ENCODE assay signal across 28 cellular contexts in the genomic region with DNA sequence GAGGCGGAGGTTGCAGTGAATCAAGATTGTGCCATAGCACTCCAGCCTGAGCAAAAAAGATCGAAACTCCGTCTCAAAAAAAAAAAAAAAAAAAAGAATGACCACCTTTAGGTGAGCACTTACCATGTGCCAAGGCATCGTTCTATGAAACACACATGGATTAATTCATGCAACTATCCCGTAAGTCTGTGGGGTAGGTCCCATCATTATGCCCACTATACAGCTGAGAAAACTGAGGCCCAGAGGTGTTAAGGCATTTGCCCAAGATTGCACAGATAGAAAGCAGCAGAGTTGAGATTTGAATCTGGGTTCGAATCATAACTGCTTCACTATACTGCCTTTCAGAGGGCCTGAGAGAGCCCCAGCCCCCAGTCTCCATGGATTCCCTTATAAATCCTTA. TPM values are rescaled to one million over a fixed set of nuclear protein-coding genes. Genes with fewer than 3 reads are reported as not detected.
A peak's percentile ranks its signal among the peaks of the same experiment; 100 is the strongest.
DNase-seq lines count a peak whose midpoint lies in the region; ATAC-seq, FAIRE-seq and TF ChIP-seq lines count a peak whose summit lies in the region.
"Had no signal": no experiment of that assay in that cellular context is flagged by ENCODE, and none has a peak within 500 bp of the region (broad histone marks: within the 10 kb centered on the region; RNA-seq: fewer than 3 reads in every experiment).

No MANE protein-coding gene starts in this region.

- H3K4me2 ChIP-seq in H1 (ENCODE audit: insufficient read depth in 1 of 2, low read depth in 2 of 2, low read length in 2 of 2) = no peak overlapping the region

- no peak overlapping the region for H2BK20ac ChIP-seq in H1 (ENCODE audit: low read length)

- H3K27ac Mint-ChIP-seq in activated CD4-positive, alpha-beta T cell treated with anti-CD3 and anti-CD28 coated beads for 36 hours = peak overlapping the region; percentile 58
- H3K27ac Mint-ChIP-seq in CD14-positive monocyte = peak overlapping the region in 4 of 7 donors; percentile 54 to 85 (median 73)
- peak overlapping the region; percentile 60 for H3K27ac Mint-ChIP-seq in activated CD4-positive, alpha-beta memory T cell treated with anti-CD3 and anti-CD28 coated beads for 36 hours

- no peaks in the 10 kb centered on the region for H3K9me3 Mint-ChIP-seq in activated CD4-positive, alpha-beta T cell treated with anti-CD3 and anti-CD28 coated beads for 36 hours (ENCODE audit: low read depth)
- peaks cover 0 to 7% (median 4%) of the 10 kb centered on the region in 7 donors for H3K9me3 Mint-ChIP-seq in CD14-positive monocyte
- H3K9me3 Mint-ChIP-seq in activated CD4-positive, alpha-beta memory T cell treated with anti-CD3 and anti-CD28 coated beads for 36 hours = no peaks in the 10 kb centered on the region

- peaks cover 63% of the 10 kb centered on the region for H3K4me1 Mint-ChIP-seq in activated CD4-positive, alpha-beta T cell treated with anti-CD3 and anti-CD28 coated beads for 36 hours
- H3K4me1 Mint-ChIP-seq in CD14-positive monocyte = peaks cover 64% of the 10 kb centered on the region
- H3K4me1 Mint-ChIP-seq in activated CD4-positive, alpha-beta memory T cell treated with anti-CD3 and anti-CD28 coated beads for 36 hours (ENCODE audit: low read depth) = peaks cover 62% of the 10 kb centered on the region

- H3K4ac ChIP-seq in H1 (replicated peaks; ENCODE audit: insufficient read length, low read depth, low read length) = no peak overlapping the region

- peaks cover 0 to 3% (median 0%) of the 10 kb centered on the region in 4 experiments; a peak in 3 of 7 replicates for H3K4me1 ChIP-seq in H1 (replicated peaks in 1 of 4; ENCODE audit: control insufficient read depth in 3 of 4, insufficient read depth in 4 of 4, low read length in 3 of 4)
- H3K4me1 ChIP-seq: ascending aorta, testis had no signal

- no peak overlapping the region for H2BK12ac ChIP-seq in H1 (ENCODE audit: low read depth, low read length)

- H3K27ac ChIP-seq in H1 (ENCODE audit: low read depth, low read length) = no peak overlapping the region
- H3K27ac ChIP-seq: ascending aorta, lower lobe of right lung, testis had no signal

- H3K36me3 ChIP-seq in H1 (ENCODE audit: control insufficient read depth in 2 of 4, insufficient read depth in 4 of 4, low read length in 3 of 4) = no peaks in the 10 kb centered on the region
- H3K36me3 ChIP-seq: ascending aorta had no signal

- H3K56ac ChIP-seq in H1 (replicated peaks; ENCODE audit: insufficient read length, low read depth, low read length) = no peak overlapping the region

- no peak overlapping the region for H2BK5ac ChIP-seq in H1 (ENCODE audit: low read depth, low read length)

- TF ChIP-seq POLR2A in H1 (IDR thresholded peaks at IDR 0.05; ENCODE audit: control extremely low read depth in 1 of 2, low read depth in 2 of 2, low read length in 2 of 2) = no peak

- TF ChIP-seq RAD21 in H1 (IDR thresholded peaks at IDR 0.05 in 1 of 2, conservative IDR thresholded peaks at IDR 0.05 in 1 of 2; ENCODE audit: low read depth in 2 of 2, low read length in 2 of 2) = no peak

- no peaks in the 10 kb centered on the region for H3K79me1 ChIP-seq in H1 (ENCODE audit: low read depth, low read length)

- H3K36me3 Mint-ChIP-seq in activated CD4-positive, alpha-beta T cell treated with anti-CD3 and anti-CD28 coated beads for 36 hours (ENCODE audit: low read depth) = peaks cover 44% of the 10 kb centered on the region
- peaks cover 34 to 49% of the 10 kb centered on the region in 2 donors for H3K36me3 Mint-ChIP-seq in CD14-positive monocyte
- H3K36me3 Mint-ChIP-seq in activated CD4-positive, alpha-beta memory T cell treated with anti-CD3 and anti-CD28 coated beads for 36 hours = peaks cover 30% of the 10 kb centered on the region

- no peak overlapping the region for H3K14ac ChIP-seq in H1 (ENCODE audit: insufficient read length)

- no peak overlapping the region for H4K5ac ChIP-seq in H1 (ENCODE audit: insufficient read length, low read depth, low read length)

- POLR2A ChIA-PET in activated CD4-positive, alpha-beta T cell treated with anti-CD3 and anti-CD28 coated beads for 36 hours (lab: Charles Lee) = interaction anchor here (0.6 kb wide), 1 partner anchor 11 kb away, joined by 7 read pairs; no protein-coding TSS in a partner anchor
- POLR2A ChIA-PET in activated CD4-positive, alpha-beta memory T cell treated with anti-CD3 and anti-CD28 coated beads for 36 hours (lab: Charles Lee) = no interaction called here
- POLR2A ChIA-PET in H1 (lab: Charles Lee; ENCODE audit: partially characterized antibody) = interaction anchor here (0.8 kb wide), 1 partner anchor 64 kb away, joined by 3 read pairs; no protein-coding TSS in a partner anchor

- H3K4me3 Mint-ChIP-seq in activated CD4-positive, alpha-beta T cell treated with anti-CD3 and anti-CD28 coated beads for 36 hours = peak overlapping the region; percentile 39
- H3K4me3 Mint-ChIP-seq in CD14-positive monocyte = peak overlapping the region in 1 of 2 donors; percentile 12
- peak overlapping the region; percentile 41 for H3K4me3 Mint-ChIP-seq in activated CD4-positive, alpha-beta memory T cell treated with anti-CD3 and anti-CD28 coated beads for 36 hours

- no peaks in the 10 kb centered on the region for H3K9me3 ChIP-seq in H1 (ENCODE audit: insufficient read depth in 2 of 2, low read depth in 1 of 2, low read length in 1 of 2)
- H3K9me3 ChIP-seq: ascending aorta, lower lobe of right lung, spleen, testis had no signal

- no peak overlapping the region for H2BK15ac ChIP-seq in H1 (ENCODE audit: low read length)

- no peak for ATAC-seq in activated CD4-positive, alpha-beta T cell treated with anti-CD3 and anti-CD28 coated beads for 36 hours
- ATAC-seq in HG03139 (IDR thresholded peaks at IDR 0.05; ENCODE audit: unreplicated experiment) = no peak
- ATAC-seq: lower lobe of right lung had no signal

- no peak overlapping the region for H2BK120ac ChIP-seq in H1 (replicated peaks; ENCODE audit: low read depth, low read length)

- 91% methylated on average over 5 of the region's 6 CpGs; no CpG with 5 or more reads in 1 of the 2 experiments for WGBS in H1 (ENCODE audit: extremely low coverage in 1 of 2, insufficient coverage in 1 of 2, insufficient read length in 1 of 2, insufficient replicate concordance in 2 of 2, low coverage in 1 of 2, low lambda C conversion rate in 2 of 2, missing lambda C conversion rate in 1 of 2), 2 experiments

- no peak for TF ChIP-seq EP300 in H1 (IDR thresholded peaks at IDR 0.05; ENCODE audit: borderline replicate concordance in 1 of 2, low read depth in 2 of 2, low read length in 2 of 2)

- no peaks in the 10 kb centered on the region for H3K79me2 ChIP-seq in H1 (ENCODE audit: control insufficient read depth in 1 of 2, insufficient read depth in 2 of 2, low read length in 2 of 2)

- CTCF ChIA-PET in activated CD4-positive, alpha-beta T cell treated with anti-CD3 and anti-CD28 coated beads for 36 hours (lab: Charles Lee) = interaction anchor here (0.7 to 3.2 kb wide), 6 partner anchors 13 to 223 kb away, joined by 3 to 8 read pairs (median 4); no protein-coding TSS in a partner anchor
- CTCF ChIA-PET in activated CD4-positive, alpha-beta memory T cell treated with anti-CD3 and anti-CD28 coated beads for 36 hours (lab: Charles Lee) = interaction anchor here (0.7 to 1.4 kb wide), 2 partner anchors 10 to 212 kb away, joined by 3 read pairs; no protein-coding TSS in a partner anchor
- CTCF ChIA-PET in H1 (lab: Charles Lee; ENCODE audit: partially characterized antibody) = interaction anchor here (0.6 to 11.7 kb wide), 4 partner anchors 22 to 899 kb away, joined by 3 to 85 read pairs (median 4); no protein-coding TSS in a partner anchor

- no peaks in the 10 kb centered on the region for H4K20me1 ChIP-seq in H1 (replicated peaks in 1 of 2; ENCODE audit: control insufficient read depth in 1 of 2, insufficient read depth in 2 of 2, low read length in 2 of 2)

- no peak overlapping the region for H2AFZ ChIP-seq in H1 (ENCODE audit: low read length)

- H3K4me3 ChIP-seq in H1 (ENCODE audit: extremely low read depth in 1 of 4, insufficient read depth in 2 of 4, low read depth in 3 of 4, low read length in 4 of 4) = no peak overlapping the region
- H3K4me3 ChIP-seq: ascending aorta, testis had no signal

- no peaks in the 10 kb centered on the region; a peak in 1 of 7 replicates for H3K27me3 ChIP-seq in H1 (replicated peaks in 1 of 4; ENCODE audit: control insufficient read depth in 3 of 4, extremely low read depth in 1 of 4, insufficient read depth in 3 of 4, low read length in 3 of 4)
- H3K27me3 ChIP-seq: ascending aorta, spleen, testis had no signal

- no peak overlapping the region for H3K18ac ChIP-seq in H1 (ENCODE audit: extremely low read depth, low read length)

- no peak for DNase-seq in activated CD4-positive, alpha-beta T cell treated with anti-CD3 and anti-CD28 coated beads for 36 hours
- no peak for DNase-seq in activated CD4-positive, alpha-beta T cell treated with anti-CD3 and anti-CD28 coated beads for 4 hours
- DNase-seq in CD14-positive monocyte (ENCODE audit: low spot score) = no peak
- DNase-seq in activated CD4-positive, alpha-beta memory T cell treated with anti-CD3 and anti-CD28 coated beads for 36 hours = no peak
- no peak for DNase-seq in H1 (ENCODE audit: low read depth in 1 of 2, low spot score in 2 of 2)
- no peak for DNase-seq in stimulated activated CD4-positive, alpha-beta T cell treated with anti-CD3 and anti-CD28 coated beads, Interleukin-2, amount 100 ng/mL, for 48 hours
- no peak for DNase-seq in effector CD8-positive, alpha-beta T cell (lab: John Stamatoyannopoulos, UW)
- DNase-seq: activated CD4-positive, alpha-beta T cell treated with anti-CD3 and anti-CD28 coated beads for 48 hours; central memory CD4-positive, alpha-beta T cell; foreskin melanocyte; GF-D8; hippocampal formation; islet precursor cell; lower lobe of right lung; NCI-H1417 treated with DMSO at 0.1 percent for 48 hours; NCI-H69; occipital lobe; retina; spleen; testis had no signal

- H2AK5ac ChIP-seq in H1 (ENCODE audit: low read depth, low read length) = no peak overlapping the region

- no peak overlapping the region for H4K91ac ChIP-seq in H1 (replicated peaks; ENCODE audit: insufficient read length, low read length)

- no peaks in the 10 kb centered on the region for H3K27me3 Mint-ChIP-seq in activated CD4-positive, alpha-beta T cell treated with anti-CD3 and anti-CD28 coated beads for 36 hours
- peaks cover 0 to 3% (median 2%) of the 10 kb centered on the region in 3 donors for H3K27me3 Mint-ChIP-seq in CD14-positive monocyte (ENCODE audit: low read depth in 3 of 3)
- H3K27me3 Mint-ChIP-seq in activated CD4-positive, alpha-beta memory T cell treated with anti-CD3 and anti-CD28 coated beads for 36 hours = no peaks in the 10 kb centered on the region

- no peaks in the 10 kb centered on the region for H3K23me2 ChIP-seq in H1 (ENCODE audit: low read depth, low read length)

- FAIRE-seq in H1 (lab: Jason Lieb, UNC) = no peak
- FAIRE-seq: TTC549 had no signal

- intact Hi-C loops in activated CD4-positive, alpha-beta T cell treated with anti-CD3 and anti-CD28 coated beads for 36 hours (cut with DNase I, micrococcal nuclease) = no loop called here
- intact Hi-C loops in CD14-positive monocyte (cut with micrococcal nuclease) = no loop called here
- intact Hi-C loops in activated CD4-positive, alpha-beta memory T cell treated with anti-CD3 and anti-CD28 coated beads for 36 hours (cut with micrococcal nuclease) = no loop called here

- H3K9ac ChIP-seq in H1 (replicated peaks in 1 of 4; ENCODE audit: extremely low read depth in 1 of 4, low read depth in 3 of 4, low read length in 3 of 4) = no peak overlapping the region

- no peak overlapping the region for H4K8ac ChIP-seq in H1 (ENCODE audit: extremely low read depth, insufficient read depth, low read length)

- no peak for TF ChIP-seq CTCF in CD14-positive monocyte (IDR thresholded peaks at IDR 0.05)
- no peak for TF ChIP-seq CTCF in H1 (IDR thresholded peaks at IDR 0.05; ENCODE audit: control extremely low read depth in 1 of 3, insufficient read depth in 1 of 3, low read depth in 1 of 3, low read length in 3 of 3)

- no peak overlapping the region for H3K23ac ChIP-seq in H1 (ENCODE audit: insufficient read length)

RNA-seq across cellular contexts. Expression of a gene that starts 2.3 kb away (rescaled TPM):
- 100 to 1,000 TPM; 231 to 333 TPM for total RNA-seq in activated CD4-positive, alpha-beta T cell treated with anti-CD3 and anti-CD28 coated beads for 36 hours
- polyA plus RNA-seq in CD14-positive monocyte (1,000 to 10,000 TPM; 1,536 to 1,874 TPM), H1 (2011; rRNA removed) (0.24 and 0.26 TPM in 2 replicates)
- total RNA-seq in activated CD4-positive, alpha-beta memory T cell treated with anti-CD3 and anti-CD28 coated beads for 36 hours = 100 to 1,000 TPM; 393 to 415 TPM
- total RNA-seq in H1 (2021; fragmentation: NEBNext Ultra II Directional; extraction: Animal tissue kit (Norgen Biotek cat#: 25700)) = not detected in 2 replicates
- 0.17 TPM for polyA plus RNA-seq in H1 (2011; cell fraction: cytosol; rRNA removed)
- polyA plus RNA-seq in H1 (2011; cell fraction: nucleus; rRNA removed) = not detected
- polyA plus RNA-seq in H1 (2012, experiment 1 of 2) = 0.36 to 0.66 TPM (median 0.58 TPM) in 3 of 4 replicates, not detected in the other
- not detected for polyA plus RNA-seq in H1 (2012, experiment 2 of 2)
- 0.77 TPM for polyA plus RNA-seq in H1 (2013, experiment 1 of 2)
- polyA plus RNA-seq in H1 (2013, experiment 2 of 2) = 0.53 TPM
- polyA minus RNA-seq in H1 (2011; rRNA and poly(A)+ RNA removed) = 1.9 TPM in 1 of 2 replicates, not detected in the other
- polyA minus RNA-seq in H1 (2011; cell fraction: cytosol; rRNA and poly(A)+ RNA removed) = not detected
- polyA minus RNA-seq in H1 (2011; cell fraction: nucleus; rRNA and poly(A)+ RNA removed) = not detected
- total RNA-seq: A172 had no signal

RNA-seq across cellular contexts. Expression of a gene that starts 8.7 kb away (rescaled TPM):
- 10 to 100 TPM; 45.2 to 46.9 TPM for total RNA-seq in activated CD4-positive, alpha-beta T cell treated with anti-CD3 and anti-CD28 coated beads for 36 hours
- polyA plus RNA-seq in CD14-positive monocyte (1 to 10 TPM; 4.5 to 5.6 TPM), H1 (2011; rRNA removed) (137 and 189 TPM in 2 replicates)
- total RNA-seq in activated CD4-positive, alpha-beta memory T cell treated with anti-CD3 and anti-CD28 coated beads for 36 hours = 10 to 100 TPM; 49.4 to 51.3 TPM
- total RNA-seq in H1 (2021; fragmentation: NEBNext Ultra II Directional; extraction: Animal tissue kit (Norgen Biotek cat#: 25700)) = 158 and 161 TPM in 2 replicates
- polyA plus RNA-seq in H1 (2011; cell fraction: cytosol; rRNA removed) = 75.7 TPM
- polyA plus RNA-seq in H1 (2011; cell fraction: nucleus; rRNA removed) = 158 TPM
- polyA plus RNA-seq in H1 (2012, experiment 1 of 2) = 128 to 184 TPM (median 152 TPM) in 4 replicates
- polyA plus RNA-seq in H1 (2012, experiment 2 of 2) = 152 TPM
- polyA plus RNA-seq in H1 (2013, experiment 1 of 2) = 146 TPM
- 143 TPM for polyA plus RNA-seq in H1 (2013, experiment 2 of 2)
- 84.1 and 116 TPM in 2 replicates for polyA minus RNA-seq in H1 (2011; rRNA and poly(A)+ RNA removed)
- polyA minus RNA-seq in H1 (2011; cell fraction: cytosol; rRNA and poly(A)+ RNA removed) = 86.4 TPM
- 65.0 TPM for polyA minus RNA-seq in H1 (2011; cell fraction: nucleus; rRNA and poly(A)+ RNA removed)

RNA-seq across cellular contexts. Expression of a gene that starts 12.8 kb away (rescaled TPM):
- total RNA-seq in activated CD4-positive, alpha-beta T cell treated with anti-CD3 and anti-CD28 coated beads for 36 hours = 1 to 10 TPM; 5.3 to 5.4 TPM
- polyA plus RNA-seq in CD14-positive monocyte (1 to 10 TPM; 1.1 to 1.9 TPM), H1 (2011; rRNA removed) (2.4 and 6.1 TPM in 2 replicates)
- total RNA-seq in activated CD4-positive, alpha-beta memory T cell treated with anti-CD3 and anti-CD28 coated beads for 36 hours = 1 to 10 TPM; 6.4 to 6.5 TPM
- total RNA-seq in H1 (2021; fragmentation: NEBNext Ultra II Directional; extraction: Animal tissue kit (Norgen Biotek cat#: 25700)) = 6.6 and 7.5 TPM in 2 replicates
- polyA plus RNA-seq in H1 (2011; cell fraction: cytosol; rRNA removed) = 2.3 TPM
- 3.7 TPM for polyA plus RNA-seq in H1 (2011; cell fraction: nucleus; rRNA removed)
- polyA plus RNA-seq in H1 (2012, experiment 1 of 2) = 1.9 to 4.8 TPM (median 3.9 TPM) in 4 replicates
- 3.1 TPM for polyA plus RNA-seq in H1 (2012, experiment 2 of 2)
- polyA plus RNA-seq in H1 (2013, experiment 1 of 2) = 8.1 TPM
- 8.5 TPM for polyA plus RNA-seq in H1 (2013, experiment 2 of 2)
- 0.68 and 1.4 TPM in 2 replicates for polyA minus RNA-seq in H1 (2011; rRNA and poly(A)+ RNA removed)
- polyA minus RNA-seq in H1 (2011; cell fraction: cytosol; rRNA and poly(A)+ RNA removed) = 3.8 TPM
- 5.0 TPM for polyA minus RNA-seq in H1 (2011; cell fraction: nucleus; rRNA and poly(A)+ RNA removed)
- total RNA-seq: ascending aorta had no signal

RNA-seq across cellular contexts. Expression of a gene that starts 37.3 kb away (rescaled TPM):
- total RNA-seq in activated CD4-positive, alpha-beta T cell treated with anti-CD3 and anti-CD28 coated beads for 36 hours = under 1 TPM; 0.50 to 0.51 TPM
- not detected for polyA plus RNA-seq in CD14-positive monocyte
- total RNA-seq in activated CD4-positive, alpha-beta memory T cell treated with anti-CD3 and anti-CD28 coated beads for 36 hours = 1 to 10 TPM; 1.2 to 1.6 TPM
- not detected in 2 replicates for total RNA-seq in H1 (2021; fragmentation: NEBNext Ultra II Directional; extraction: Animal tissue kit (Norgen Biotek cat#: 25700))
- polyA plus RNA-seq in H1 (2011; rRNA removed) = not detected in 2 replicates
- polyA plus RNA-seq in H1 (2011; cell fraction: cytosol; rRNA removed) = not detected
- polyA plus RNA-seq in H1 (2011; cell fraction: nucleus; rRNA removed) = not detected
- polyA plus RNA-seq in H1 (2012, experiment 1 of 2) = not detected in 4 replicates
- polyA plus RNA-seq in H1 (2012, experiment 2 of 2) = not detected
- polyA plus RNA-seq in H1 (2013, experiment 1 of 2) = not detected
- not detected for polyA plus RNA-seq in H1 (2013, experiment 2 of 2)
- not detected in 2 replicates for polyA minus RNA-seq in H1 (2011; rRNA and poly(A)+ RNA removed)
- not detected for polyA minus RNA-seq in H1 (2011; cell fraction: cytosol; rRNA and poly(A)+ RNA removed)
- polyA minus RNA-seq in H1 (2011; cell fraction: nucleus; rRNA and poly(A)+ RNA removed) = not detected
- total RNA-seq: A172, ascending aorta, lower lobe of right lung, M059J, mucosa of gallbladder, occipital lobe, spleen, testis had no signal
- polyA plus RNA-seq: BJ, esophagus, spleen had no signal

RNA-seq across cellular contexts. Expression of a gene that starts 57.4 kb away (rescaled TPM):
- total RNA-seq in activated CD4-positive, alpha-beta T cell treated with anti-CD3 and anti-CD28 coated beads for 36 hours = 10 to 100 TPM; 40.4 to 54.2 TPM
- 10 to 100 TPM; 22.7 to 25.2 TPM for polyA plus RNA-seq in CD14-positive monocyte
- total RNA-seq in activated CD4-positive, alpha-beta memory T cell treated with anti-CD3 and anti-CD28 coated beads for 36 hours = 10 to 100 TPM; 41.6 to 43.8 TPM
- 31.4 and 33.1 TPM in 2 replicates for total RNA-seq in H1 (2021; fragmentation: NEBNext Ultra II Directional; extraction: Animal tissue kit (Norgen Biotek cat#: 25700))
- polyA plus RNA-seq in H1 (2011; rRNA removed) = 58.6 and 67.8 TPM in 2 replicates
- 40.0 TPM for polyA plus RNA-seq in H1 (2011; cell fraction: cytosol; rRNA removed)
- polyA plus RNA-seq in H1 (2011; cell fraction: nucleus; rRNA removed) = 36.3 TPM
- 39.0 to 40.5 TPM (median 39.8 TPM) in 4 replicates for polyA plus RNA-seq in H1 (2012, experiment 1 of 2)
- 12.1 TPM for polyA plus RNA-seq in H1 (2012, experiment 2 of 2)
- 25.0 TPM for polyA plus RNA-seq in H1 (2013, experiment 1 of 2)
- polyA plus RNA-seq in H1 (2013, experiment 2 of 2) = 22.3 TPM
- 15.7 and 16.5 TPM in 2 replicates for polyA minus RNA-seq in H1 (2011; rRNA and poly(A)+ RNA removed)
- 22.2 TPM for polyA minus RNA-seq in H1 (2011; cell fraction: cytosol; rRNA and poly(A)+ RNA removed)
- polyA minus RNA-seq in H1 (2011; cell fraction: nucleus; rRNA and poly(A)+ RNA removed) = 36.7 TPM

Comparison
In these comparisons a context has a peak if more than half of its experiments do, and no peak if none do; other contexts are left out.
1. RNA of a gene that starts 2.3 kb away (total RNA-seq): 393 to 415 TPM in activated CD4-positive, alpha-beta memory T cell treated with anti-CD3 and anti-CD28 coated beads for 36 hours and 231 to 333 TPM in activated CD4-positive, alpha-beta T cell treated with anti-CD3 and anti-CD28 coated beads for 36 hours; not detected in H1; every median in the first group is over 100 times any median in the second.
2. Peak in every context shown above with its lines, with median percentiles within 50 percentile points of each other: H3K27ac Mint-ChIP-seq.